9 cellular contexts compared by ENCODE assay signal in genomic region chr12:81078469-81079196, GRCh38. TPM values are rescaled to one million over a fixed set of nuclear protein-coding genes. Genes with fewer than 3 reads are reported as not detected.
DNase-seq lines count a peak whose midpoint lies in the region; ATAC-seq and TF ChIP-seq lines count a peak whose summit lies in the region.
"Had no signal": no experiment of that assay in that cellular context is flagged by ENCODE, and none has a peak within 500 bp of the region (broad histone marks: within the 10 kb centered on the region; RNA-seq: fewer than 3 reads in every experiment).

No MANE protein-coding gene starts in this region.

- in situ Hi-C loops in KBM-7 (cut with MboI; ENCODE audit: low pct_unique_long_range_greater_than_20kb, low sequenced_read_pairs) = no loop called here

- peak overlapping the region; percentile 92 for H2AFZ ChIP-seq in neuronal stem cell (ENCODE audit: low read length)

- ATAC-seq in GM21737 (IDR thresholded peaks at IDR 0.05; ENCODE audit: unreplicated experiment) = no peak

- no peak overlapping the region for H2AK5ac ChIP-seq in neuronal stem cell (ENCODE audit: low read depth, low read length)

- H3K4me1 ChIP-seq in Peyer's patch (no peaks in the 10 kb centered on the region), neuronal stem cell (ENCODE audit: control insufficient read depth in 2 of 2, insufficient read depth in 1 of 2, low read depth in 1 of 2, low read length in 2 of 2) (peaks cover 0 to 6% of the 10 kb centered on the region in 2 donors)
- H3K4me1 ChIP-seq: Caco-2 had no signal

- no peak overlapping the region for H4K91ac ChIP-seq in neuronal stem cell (ENCODE audit: low read depth, low read length, poor library complexity)

- no peak overlapping the region for H2BK120ac ChIP-seq in neuronal stem cell (ENCODE audit: low read depth, low read length)

- no CpG with 5 or more reads among the region's 10 CpGs for WGBS in neuronal stem cell (ENCODE audit: extremely low coverage in 2 of 2, insufficient read length in 2 of 2, insufficient replicate concordance in 1 of 2), 2 donors

- H2BK5ac ChIP-seq in neuronal stem cell (ENCODE audit: low read length) = peak overlapping the region; percentile 35

- H2BK15ac ChIP-seq in neuronal stem cell (ENCODE audit: low read length) = no peak overlapping the region

- H3K27me3 ChIP-seq in Peyer's patch = no peaks in the 10 kb centered on the region
- no peaks in the 10 kb centered on the region for H3K27me3 ChIP-seq in neuronal stem cell (ENCODE audit: control insufficient read depth in 3 of 3, insufficient read depth in 3 of 3, low read depth in 1 of 3, low read length in 3 of 3)

- peak overlapping the region; percentile 96 for H3K18ac ChIP-seq in neuronal stem cell (ENCODE audit: low read length)

- H3K9me3 ChIP-seq in Peyer's patch = no peaks in the 10 kb centered on the region
- no peaks in the 10 kb centered on the region for H3K9me3 ChIP-seq in neuronal stem cell (replicated peaks in 1 of 2; ENCODE audit: control insufficient read depth in 2 of 2, insufficient read depth in 1 of 2, low read depth in 1 of 2, low read length in 2 of 2)
- H3K9me3 ChIP-seq: Caco-2 had no signal

- TF ChIP-seq POLR2A in Peyer's patch (IDR thresholded peaks at IDR 0.05) = no peak

- H3K79me1 ChIP-seq in neuronal stem cell (ENCODE audit: low read depth, low read length) = peaks cover 3% of the 10 kb centered on the region

- peak; percentile 54 for DNase-seq in AG08396 (ENCODE audit: low spot score)
- peak in 1 of 3 donors; percentile 58 for DNase-seq in Peyer's patch
- peak; percentile 6 for DNase-seq in glomerular visceral epithelial cell (ENCODE audit: extremely low spot score)
- DNase-seq in neuronal stem cell (ENCODE audit: low spot score) = no peak
- no peak for DNase-seq in DMS79 treated with DMSO at 0.1 percent for 48 hours (lab: John Stamatoyannopoulos, UW)
- DNase-seq in SIG-M5 treated with dmso at 0.1 percent for 504 hours (lab: John Stamatoyannopoulos, UW; ENCODE audit: unreplicated experiment) = no peak
- DNase-seq in KBM-7 = no peak
- DNase-seq: Caco-2 had no signal

- no peak overlapping the region for H3K14ac ChIP-seq in neuronal stem cell (ENCODE audit: low read length)

- H3K36me3 ChIP-seq in Peyer's patch (no peaks in the 10 kb centered on the region), neuronal stem cell (replicated peaks in 1 of 2; ENCODE audit: control insufficient read depth in 2 of 2, insufficient read depth in 2 of 2, low read length in 2 of 2) (no peaks in the 10 kb centered on the region)

- H3K4me3 ChIP-seq in Peyer's patch (peak overlapping the region; percentile 30 to 60 (median 48)), neuronal stem cell (ENCODE audit: low read length in 2 of 2) (peak overlapping the region; percentile 56 to 91)

- H3K4me2 ChIP-seq in neuronal stem cell (ENCODE audit: insufficient read depth, low read length, poor library complexity, severe bottlenecking) = peak overlapping the region; percentile 84

- TF ChIP-seq CTCF in Peyer's patch (IDR thresholded peaks at IDR 0.05) = no peak

- H3K27ac ChIP-seq in Peyer's patch (peak overlapping the region; percentile 62 to 69 (median 64)), neuronal stem cell (replicated peaks; ENCODE audit: low read length) (no peak overlapping the region)

- H2BK12ac ChIP-seq in neuronal stem cell (ENCODE audit: low read length) = no peak overlapping the region

- H3K9ac ChIP-seq in neuronal stem cell (ENCODE audit: low read depth, low read length, poor library complexity) = peak overlapping the region; percentile 88

- no peak overlapping the region for H3K4ac ChIP-seq in neuronal stem cell (ENCODE audit: low read length)

- H4K8ac ChIP-seq in neuronal stem cell (ENCODE audit: low read depth, low read length) = no peak overlapping the region

- no peak overlapping the region for H3K23ac ChIP-seq in neuronal stem cell (ENCODE audit: low read depth, low read length, poor library complexity)

RNA-seq across cellular contexts. Expression of gene ACSS3, which starts 0.8 kb away (rescaled TPM):
- 10 to 100 TPM in 1 of 4 donors, 1 to 10 TPM in 3; 4.9 to 10.0 (median 8.3) TPM for total RNA-seq in Peyer's patch
- polyA plus RNA-seq in neuronal stem cell (2013, experiment 1 of 2) = 11.7 TPM
- 12.0 TPM for polyA plus RNA-seq in neuronal stem cell (2013, experiment 2 of 2)

Comparison
In these comparisons a context has a peak if more than half of its experiments do, and no peak if none do; other contexts are left out.
1. DNase-seq: peak in AG08396 (single experiment) and glomerular visceral epithelial cell (single experiment); none in neuronal stem cell (single experiment), DMS79 treated with DMSO at 0.1 percent for 48 hours (single experiment), SIG-M5 treated with dmso at 0.1 percent for 504 hours (single experiment) and KBM-7 (single experiment).